In the genomic region with DNA sequence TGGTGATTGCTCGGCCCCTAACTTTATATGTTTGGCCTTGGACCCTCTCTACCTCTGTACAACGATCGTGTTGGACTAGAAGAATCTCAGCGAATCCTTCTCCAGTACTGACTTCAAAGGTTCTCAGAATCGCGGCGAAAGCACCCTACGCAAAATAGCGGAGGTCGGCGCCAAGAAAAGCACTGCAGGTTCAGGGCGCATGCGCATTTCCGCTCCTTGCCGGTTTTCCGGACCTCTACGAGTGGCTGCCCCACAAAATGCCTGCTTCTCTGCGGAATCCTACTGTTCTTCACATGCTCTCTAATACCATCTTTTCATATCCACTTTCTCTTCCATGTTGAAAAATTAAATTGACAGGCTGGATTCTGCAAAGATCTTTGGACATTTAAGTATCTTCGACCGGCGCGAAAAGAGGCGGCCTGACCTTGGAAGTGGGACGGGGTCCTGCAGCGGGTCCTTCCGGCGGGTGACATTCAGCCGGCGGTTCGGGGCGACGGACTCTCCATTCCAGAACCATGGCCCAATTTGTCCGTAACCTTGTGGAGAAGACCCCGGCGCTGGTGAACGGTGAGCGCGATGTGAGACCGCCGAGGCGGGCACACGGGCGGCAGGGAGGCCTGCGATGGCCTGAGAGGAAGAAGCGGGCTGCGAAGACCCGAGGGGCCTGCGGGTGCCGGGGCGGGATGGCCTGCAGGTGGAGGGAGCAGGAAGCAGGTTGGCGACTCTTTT, we compare ENCODE assay signal across 8 cellular contexts. TPM values are rescaled to one million over a fixed set of nuclear protein-coding genes. Genes with fewer than 3 reads are reported as not detected.
DNase-seq lines count a peak whose midpoint lies in the region; ATAC-seq and TF ChIP-seq lines count a peak whose summit lies in the region.

A gene with protein sequence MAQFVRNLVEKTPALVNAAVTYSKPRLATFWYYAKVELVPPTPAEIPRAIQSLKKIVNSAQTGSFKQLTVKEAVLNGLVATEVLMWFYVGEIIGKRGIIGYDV (plus strand): TSS at position 456 of the 729 bp plus-strand sequence. CDS start 60 bp downstream, at position 516.

- H3K27me3 ChIP-seq in right atrium auricular region (no peaks in the 10 kb centered on the region), psoas muscle (ENCODE audit: insufficient read depth in 3 of 3, low read length in 2 of 3) (no peaks in the 10 kb centered on the region)

- DNase-seq in GM04503 (ENCODE audit: low read depth) (peak; percentile 39), NCI-H187 (lab: John Stamatoyannopoulos, UW) (peak; percentile 83 to 91), right atrium auricular region (ENCODE audit: low spot score) (peak; percentile 90), psoas muscle (peak; percentile 92 to 96)

- H3K4me1 ChIP-seq in right atrium auricular region: peaks cover 0 to 48% of the 10 kb centered on the region in 2 donors
- H3K4me1 ChIP-seq in psoas muscle: peaks cover 29% of the 10 kb centered on the region
- H3K4me1 ChIP-seq in urinary bladder (ENCODE audit: insufficient read depth): no peaks in the 10 kb centered on the region

- H3K36me3 ChIP-seq in right atrium auricular region (peaks cover 9% of the 10 kb centered on the region), psoas muscle (ENCODE audit: insufficient read depth in 1 of 2, low read depth in 1 of 2) (peaks cover 0 to 44% of the 10 kb centered on the region in 2 donors), urinary bladder (ENCODE audit: insufficient read depth) (peaks cover 3% of the 10 kb centered on the region)

- H3K27ac ChIP-seq in angular gyrus (ENCODE audit: low read depth, low read length) (peak within 1 kb of the TSS; percentile 98), right atrium auricular region (peak within 1 kb of the TSS; percentile 76 to 87), psoas muscle (peak within 1 kb of the TSS; percentile 84), urinary bladder (ENCODE audit: low read depth) (peak within 1 kb of the TSS; percentile 74)

- H3K4me3 ChIP-seq in right atrium auricular region: peak within 1 kb of the TSS; percentile 90 to 95
- H3K4me3 ChIP-seq in psoas muscle: peak within 1 kb of the TSS; percentile 70
- peak within 1 kb of the TSS; percentile 95 for H3K4me3 ChIP-seq in urinary bladder (ENCODE audit: low read depth, low read length)

- WGBS in psoas muscle, 3 donors: 0 to 1% (median 1%) methylated on average over 51 of the region's 51 CpGs
- under 1% methylated on average over 51 of the region's 51 CpGs for WGBS in urinary bladder

- TF ChIP-seq CTCF in right atrium auricular region (IDR thresholded peaks at IDR 0.05) (peak in 1 of 2 donors; percentile 33), psoas muscle (IDR thresholded peaks at IDR 0.05) (no peak)

- intact Hi-C loops in T-helper 2 cell treated with Interferon-gamma antibody and Interleukin-4, amounts not matched to agents 100 ng/mL and 5 ng/mL, for 36 hours (cut with micrococcal nuclease): loop anchor here (1.0 to 5.0 kb wide), 4 partner anchors 37 to 87 kb away; partner anchors contain the start of genes CD3D, CD3G and UBE4A
- intact Hi-C loops in psoas muscle (cut with DNase I): loop anchor here (5.0 kb wide), 2 partner anchors 36 to 86 kb away; partner anchors contain the start of gene KMT2A (in 2 of the 2)

- no peaks in the 10 kb centered on the region for H3K9me3 ChIP-seq in right atrium auricular region
- H3K9me3 ChIP-seq in psoas muscle: no peaks in the 10 kb centered on the region

- ATAC-seq in HG02759 (IDR thresholded peaks at IDR 0.05; ENCODE audit: unreplicated experiment) (peak; percentile 80), psoas muscle (peak; percentile 85 to 92 (median 88))

RNA-seq across cellular contexts. Expression of the gene that starts here (rescaled TPM):
- 284 and 288 TPM in 2 replicates for total RNA-seq in T-helper 2 cell treated with Interferon-gamma antibody and Interleukin-4, amounts not matched to agents 100 ng/mL and 5 ng/mL, for 36 hours
- total RNA-seq in right atrium auricular region (100 to 1,000 TPM in 1 of 2 donors, 10 to 100 TPM in 1; 82.3 to 122 TPM), psoas muscle (100 to 1,000 TPM; 237 to 340 (median 251) TPM), urinary bladder (70.1 TPM)
- polyA plus RNA-seq in psoas muscle (100 to 1,000 TPM; 180 to 217 (median 189) TPM), urinary bladder (210 TPM)

Comparison
In these comparisons a context has a peak if more than half of its experiments do, and no peak if none do; other contexts are left out.
1. Peak in every context shown above with its lines: DNase-seq, ATAC-seq, H3K4me3 ChIP-seq and H3K27ac ChIP-seq.
2. DNase-seq: peak in every context shown above with its lines; median percentile 94 in psoas muscle; 90 in right atrium auricular region; 87 in NCI-H187; 39 in GM04503.